In genomic region chrX:80810365-80810978, GRCh38 we compare ENCODE assay signal across 8 cellular contexts. TPM values are rescaled to one million over a fixed set of nuclear protein-coding genes. Genes with fewer than 3 reads are reported as not detected.
A peak's percentile ranks its signal among the peaks of the same experiment; 100 is the strongest.
DNase-seq lines count a peak whose midpoint lies in the region; ATAC-seq, FAIRE-seq and TF ChIP-seq lines count a peak whose summit lies in the region.

No MANE protein-coding gene starts in this region.

- ATAC-seq in heart left ventricle, result no peak
- ATAC-seq in left cardiac atrium, result no peak
- no peak for ATAC-seq in HG02884 (IDR thresholded peaks at IDR 0.05; ENCODE audit: unreplicated experiment)
- ATAC-seq in GM19395 (IDR thresholded peaks at IDR 0.05; ENCODE audit: unreplicated experiment), result no peak

- H3K27me3 Mint-ChIP-seq in activated naive CD8-positive, alpha-beta T cell treated with anti-CD3 and anti-CD28 coated beads for 36 hours, result no peaks in the 10 kb centered on the region

- FAIRE-seq in kidney (lab: Jason Lieb, UNC), result no peak

- H3K4me1 ChIP-seq in heart left ventricle (peaks cover 0 to 11% (median 0%) of the 10 kb centered on the region in 12 donors), kidney (ENCODE audit: control insufficient read depth in 1 of 2, insufficient read depth in 1 of 2, low read depth in 1 of 2, low read length in 2 of 2) (no peaks in the 10 kb centered on the region), tibial artery (no peaks in the 10 kb centered on the region)

- H3K4me1 Mint-ChIP-seq in activated naive CD8-positive, alpha-beta T cell treated with anti-CD3 and anti-CD28 coated beads for 36 hours, result peaks cover 7% of the 10 kb centered on the region

- no peaks in the 10 kb centered on the region for H3K9me3 ChIP-seq in heart left ventricle
- no peaks in the 10 kb centered on the region for H3K9me3 ChIP-seq in kidney (ENCODE audit: control insufficient read depth in 1 of 2, low read length in 2 of 2)
- H3K9me3 ChIP-seq in tibial artery, result no peaks in the 10 kb centered on the region

- peak overlapping the region; percentile 31 to 87 (median 76) for H3K27ac ChIP-seq in heart left ventricle
- H3K27ac ChIP-seq in kidney (ENCODE audit: low read depth in 2 of 2, low read length in 2 of 2), result peak overlapping the region in 1 of 2 donors; percentile 64
- H3K27ac ChIP-seq in tibial artery, result peak overlapping the region; percentile 70 to 75

- no peak for TF ChIP-seq CTCF in heart left ventricle (IDR thresholded peaks at IDR 0.05)
- no peak for TF ChIP-seq CTCF in kidney (IDR thresholded peaks at IDR 0.05; ENCODE audit: borderline replicate concordance, extremely low read depth, insufficient read depth)
- no peak for TF ChIP-seq CTCF in tibial artery (IDR thresholded peaks at IDR 0.05)

- H3K9me3 Mint-ChIP-seq in activated naive CD8-positive, alpha-beta T cell treated with anti-CD3 and anti-CD28 coated beads for 36 hours, result no peaks in the 10 kb centered on the region

- DNase-seq in heart left ventricle (no peak), left cardiac atrium (no peak), kidney (no peak), tibial artery (no peak)
- no peak for DNase-seq in activated naive CD8-positive, alpha-beta T cell treated with anti-CD3 and anti-CD28 coated beads for 36 hours
- no peak for DNase-seq in stimulated activated CD4-positive, alpha-beta T cell treated with anti-CD3 and anti-CD28 coated beads, Interleukin-12 subunit alpha, Interleukin-12 subunit beta, amount 100 ng/mL, for 4 hours

- no peaks in the 10 kb centered on the region for H3K36me3 ChIP-seq in heart left ventricle
- no peaks in the 10 kb centered on the region for H3K36me3 ChIP-seq in kidney (ENCODE audit: control insufficient read depth in 1 of 2, insufficient read depth in 2 of 2, low read length in 2 of 2)
- H3K36me3 ChIP-seq in tibial artery, result no peaks in the 10 kb centered on the region

- H3K4me3 ChIP-seq in heart left ventricle (peak overlapping the region; percentile 9 to 88 (median 64)), kidney (ENCODE audit: low read length in 2 of 2) (peak overlapping the region; percentile 76 to 91), tibial artery (peak overlapping the region; percentile 80)

- H3K27me3 ChIP-seq in heart left ventricle (no peaks in the 10 kb centered on the region), tibial artery (no peaks in the 10 kb centered on the region)

- TF ChIP-seq POLR2A in heart left ventricle (IDR thresholded peaks at IDR 0.05), result no peak

- peaks cover 8% of the 10 kb centered on the region for H3K36me3 Mint-ChIP-seq in activated naive CD8-positive, alpha-beta T cell treated with anti-CD3 and anti-CD28 coated beads for 36 hours

- H3K9ac ChIP-seq in kidney (ENCODE audit: low read length in 2 of 2), result peak overlapping the region; percentile 32 to 71

- H3K4me3 Mint-ChIP-seq in activated naive CD8-positive, alpha-beta T cell treated with anti-CD3 and anti-CD28 coated beads for 36 hours, result peak overlapping the region; percentile 89

- peak overlapping the region; percentile 90 for H3K27ac Mint-ChIP-seq in activated naive CD8-positive, alpha-beta T cell treated with anti-CD3 and anti-CD28 coated beads for 36 hours

- intact Hi-C loops in heart left ventricle (cut with DNase I) (loop anchor here in 1 of 10 donors (10.0 kb wide), 1 partner anchor 314 kb away; no protein-coding TSS in a partner anchor), left cardiac atrium (cut with DNase I) (no loop called here), kidney (cut with DNase I) (no loop called here), tibial artery (cut with DNase I; ENCODE audit: low total_unique reads) (no loop called here)

- 12 to 47% (median 30%) methylated on average over 9 of the region's 9 CpGs for WGBS in heart left ventricle, 4 donors

RNA-seq across cellular contexts. Expression of gene BRWD3, which starts 0.8 kb away (rescaled TPM):
- total RNA-seq in heart left ventricle (10 to 100 TPM in 1 of 9 donors, 1 to 10 TPM in 8; 2.7 to 10.3 (median 5.9) TPM), left cardiac atrium (1 to 10 TPM; 7.6 to 8.6 TPM), kidney (26.7 TPM)
- polyA plus RNA-seq in heart left ventricle (1 to 10 TPM; 1.4 to 3.7 TPM), kidney (ENCODE audit: insufficient read depth, low read depth, low replicate concordance) (0.84 TPM)
- total RNA-seq in activated naive CD8-positive, alpha-beta T cell treated with anti-CD3 and anti-CD28 coated beads for 36 hours, result 10 to 100 TPM; 12.0 to 12.5 TPM
